ENCODE assay signal across 1 cellular context in genomic region chr19:52936151-52936957, GRCh38.
TF ChIP-seq lines count a peak whose summit lies in the region.

No MANE protein-coding gene starts in this region.

TF ChIP-seq in GM12878, 131 proteins besides CTCF, POLR2A, EP300 and RAD21:
- TF ChIP-seq BCL11A (IDR thresholded peaks at IDR 0.05; ENCODE audit: low read depth, low read length): no peak
- no peak for TF ChIP-seq ZNF217 (IDR thresholded peaks at IDR 0.05)
- TF ChIP-seq NBN (IDR thresholded peaks at IDR 0.05): peak; percentile 49; the same call in 1 of the 2 replicates
- TF ChIP-seq MTA2 (IDR thresholded peaks at IDR 0.05; ENCODE audit: low read depth): peak; percentile 40; the same call in 1 of the 2 replicates
- no peak for TF ChIP-seq CEBPZ (IDR thresholded peaks at IDR 0.05; ENCODE audit: low read depth, low read length)
- TF ChIP-seq RUNX3 (IDR thresholded peaks at IDR 0.05; ENCODE audit: low read length): peak; percentile 39; the same call in 1 of the 2 replicates
- peak; percentile 61; the same call in 1 of the 2 replicates for TF ChIP-seq JUNB (IDR thresholded peaks at IDR 0.05)
- TF ChIP-seq, protein P1, sequence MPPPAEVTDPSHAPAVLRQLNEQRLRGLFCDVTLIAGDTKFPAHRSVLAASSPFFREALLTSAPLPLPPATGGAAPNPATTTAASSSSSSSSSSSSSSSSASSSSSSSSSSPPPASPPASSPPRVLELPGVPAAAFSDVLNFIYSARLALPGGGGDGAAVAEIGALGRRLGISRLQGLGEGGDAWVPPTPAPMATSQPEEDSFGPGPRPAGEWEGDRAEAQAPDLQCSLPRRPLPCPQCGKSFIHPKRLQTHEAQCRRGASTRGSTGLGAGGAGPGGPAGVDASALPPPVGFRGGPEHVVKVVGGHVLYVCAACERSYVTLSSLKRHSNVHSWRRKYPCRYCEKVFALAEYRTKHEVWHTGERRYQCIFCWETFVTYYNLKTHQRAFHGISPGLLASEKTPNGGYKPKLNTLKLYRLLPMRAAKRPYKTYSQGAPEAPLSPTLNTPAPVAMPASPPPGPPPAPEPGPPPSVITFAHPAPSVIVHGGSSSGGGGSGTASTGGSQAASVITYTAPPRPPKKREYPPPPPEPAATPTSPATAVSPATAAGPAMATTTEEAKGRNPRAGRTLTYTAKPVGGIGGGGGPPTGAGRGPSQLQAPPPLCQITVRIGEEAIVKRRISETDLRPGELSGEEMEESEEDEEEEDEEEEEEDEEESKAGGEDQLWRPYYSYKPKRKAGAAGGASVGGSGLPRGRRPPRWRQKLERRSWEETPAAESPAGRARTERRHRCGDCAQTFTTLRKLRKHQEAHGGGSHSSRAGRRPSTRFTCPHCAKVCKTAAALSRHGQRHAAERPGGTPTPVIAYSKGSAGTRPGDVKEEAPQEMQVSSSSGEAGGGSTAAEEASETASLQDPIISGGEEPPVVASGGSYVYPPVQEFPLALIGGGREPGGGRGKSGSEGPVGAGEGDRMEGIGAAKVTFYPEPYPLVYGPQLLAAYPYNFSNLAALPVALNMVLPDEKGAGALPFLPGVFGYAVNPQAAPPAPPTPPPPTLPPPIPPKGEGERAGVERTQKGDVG (CRISPR knock-in tag; IDR thresholded peaks at IDR 0.05): no peak
- peak; percentile 67 for TF ChIP-seq SPI1 (IDR thresholded peaks at IDR 0.05; ENCODE audit: borderline replicate concordance, insufficient read depth, low read depth, low read length)
- peak; percentile 56 for TF ChIP-seq SKIL (IDR thresholded peaks at IDR 0.05; ENCODE audit: low read depth, poor library complexity, severe bottlenecking)
- TF ChIP-seq IKZF2 (IDR thresholded peaks at IDR 0.05): peak; percentile 66 to 74; a peak in 2 of 4 replicates
- no peak for TF ChIP-seq RBBP5 (conservative IDR thresholded peaks at IDR 0.05)
- no peak for TF ChIP-seq MEF2A (IDR thresholded peaks at IDR 0.05; ENCODE audit: insufficient read depth, low read depth, low read length)
- peak; percentile 31; the same call in 1 of the 2 replicates for TF ChIP-seq JUND (IDR thresholded peaks at IDR 0.05; ENCODE audit: low read depth, low read length)
- peak; percentile 76 for TF ChIP-seq IKZF1 (conservative IDR thresholded peaks at IDR 0.05)
- TF ChIP-seq EED (IDR thresholded peaks at IDR 0.05; ENCODE audit: low read depth): peak; percentile 59; the same call in 1 of the 2 replicates
- TF ChIP-seq, protein P2, sequence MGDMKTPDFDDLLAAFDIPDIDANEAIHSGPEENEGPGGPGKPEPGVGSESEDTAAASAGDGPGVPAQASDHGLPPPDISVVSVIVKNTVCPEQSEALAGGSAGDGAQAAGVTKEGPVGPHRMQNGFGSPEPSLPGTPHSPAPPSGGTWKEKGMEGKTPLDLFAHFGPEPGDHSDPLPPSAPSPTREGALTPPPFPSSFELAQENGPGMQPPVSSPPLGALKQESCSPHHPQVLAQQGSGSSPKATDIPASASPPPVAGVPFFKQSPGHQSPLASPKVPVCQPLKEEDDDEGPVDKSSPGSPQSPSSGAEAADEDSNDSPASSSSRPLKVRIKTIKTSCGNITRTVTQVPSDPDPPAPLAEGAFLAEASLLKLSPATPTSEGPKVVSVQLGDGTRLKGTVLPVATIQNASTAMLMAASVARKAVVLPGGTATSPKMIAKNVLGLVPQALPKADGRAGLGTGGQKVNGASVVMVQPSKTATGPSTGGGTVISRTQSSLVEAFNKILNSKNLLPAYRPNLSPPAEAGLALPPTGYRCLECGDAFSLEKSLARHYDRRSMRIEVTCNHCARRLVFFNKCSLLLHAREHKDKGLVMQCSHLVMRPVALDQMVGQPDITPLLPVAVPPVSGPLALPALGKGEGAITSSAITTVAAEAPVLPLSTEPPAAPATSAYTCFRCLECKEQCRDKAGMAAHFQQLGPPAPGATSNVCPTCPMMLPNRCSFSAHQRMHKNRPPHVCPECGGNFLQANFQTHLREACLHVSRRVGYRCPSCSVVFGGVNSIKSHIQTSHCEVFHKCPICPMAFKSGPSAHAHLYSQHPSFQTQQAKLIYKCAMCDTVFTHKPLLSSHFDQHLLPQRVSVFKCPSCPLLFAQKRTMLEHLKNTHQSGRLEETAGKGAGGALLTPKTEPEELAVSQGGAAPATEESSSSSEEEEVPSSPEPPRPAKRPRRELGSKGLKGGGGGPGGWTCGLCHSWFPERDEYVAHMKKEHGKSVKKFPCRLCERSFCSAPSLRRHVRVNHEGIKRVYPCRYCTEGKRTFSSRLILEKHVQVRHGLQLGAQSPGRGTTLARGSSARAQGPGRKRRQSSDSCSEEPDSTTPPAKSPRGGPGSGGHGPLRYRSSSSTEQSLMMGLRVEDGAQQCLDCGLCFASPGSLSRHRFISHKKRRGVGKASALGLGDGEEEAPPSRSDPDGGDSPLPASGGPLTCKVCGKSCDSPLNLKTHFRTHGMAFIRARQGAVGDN (IDR thresholded peaks at IDR 0.05): peak; percentile 75
- TF ChIP-seq CREM (IDR thresholded peaks at IDR 0.05; ENCODE audit: low read depth): peak; percentile 51; the same call in 1 of the 2 replicates
- 0 out of 2 replicates have a peak, but pooled peaks have one; percentile 45 for TF ChIP-seq GATAD2B (conservative IDR thresholded peaks at IDR 0.05; ENCODE audit: low read depth)
- TF ChIP-seq FOXM1 (IDR thresholded peaks at IDR 0.05; ENCODE audit: low read depth, low read length): 0 out of 2 replicates have a peak, but pooled peaks have one; percentile 47
- no peak for TF ChIP-seq HSF1 (IDR thresholded peaks at IDR 0.05; ENCODE audit: low read depth, low read length)
- TF ChIP-seq IRF4 (IDR thresholded peaks at IDR 0.05; ENCODE audit: low read depth, low read length): 0 out of 2 replicates have a peak, but pooled peaks have one; percentile 59
- TF ChIP-seq WRNIP1 (IDR thresholded peaks at IDR 0.05; ENCODE audit: borderline replicate concordance, low read depth, low read length): no peak
- TF ChIP-seq, protein P3, sequence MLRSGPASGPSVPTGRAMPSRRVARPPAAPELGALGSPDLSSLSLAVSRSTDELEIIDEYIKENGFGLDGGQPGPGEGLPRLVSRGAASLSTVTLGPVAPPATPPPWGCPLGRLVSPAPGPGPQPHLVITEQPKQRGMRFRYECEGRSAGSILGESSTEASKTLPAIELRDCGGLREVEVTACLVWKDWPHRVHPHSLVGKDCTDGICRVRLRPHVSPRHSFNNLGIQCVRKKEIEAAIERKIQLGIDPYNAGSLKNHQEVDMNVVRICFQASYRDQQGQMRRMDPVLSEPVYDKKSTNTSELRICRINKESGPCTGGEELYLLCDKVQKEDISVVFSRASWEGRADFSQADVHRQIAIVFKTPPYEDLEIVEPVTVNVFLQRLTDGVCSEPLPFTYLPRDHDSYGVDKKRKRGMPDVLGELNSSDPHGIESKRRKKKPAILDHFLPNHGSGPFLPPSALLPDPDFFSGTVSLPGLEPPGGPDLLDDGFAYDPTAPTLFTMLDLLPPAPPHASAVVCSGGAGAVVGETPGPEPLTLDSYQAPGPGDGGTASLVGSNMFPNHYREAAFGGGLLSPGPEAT (IDR thresholded peaks at IDR 0.05; ENCODE audit: low read depth): peak; percentile 51; the same call in 1 of the 2 replicates
- TF ChIP-seq NR2C2 (IDR thresholded peaks at IDR 0.05; ENCODE audit: borderline replicate concordance, control insufficient read depth, insufficient read length, low read depth): no peak
- no peak for TF ChIP-seq SIX5 (IDR thresholded peaks at IDR 0.05; ENCODE audit: low read depth, low read length, severe bottlenecking)
- no peak for TF ChIP-seq RAD51 (IDR thresholded peaks at IDR 0.05)
- peak; percentile 47; the same call in 1 of the 2 replicates for TF ChIP-seq NFIC (IDR thresholded peaks at IDR 0.05; ENCODE audit: low read depth, low read length)
- TF ChIP-seq MEF2B (IDR thresholded peaks at IDR 0.05; ENCODE audit: partially characterized antibody, poor library complexity, severe bottlenecking): peak; percentile 65
- TF ChIP-seq, protein P4, sequence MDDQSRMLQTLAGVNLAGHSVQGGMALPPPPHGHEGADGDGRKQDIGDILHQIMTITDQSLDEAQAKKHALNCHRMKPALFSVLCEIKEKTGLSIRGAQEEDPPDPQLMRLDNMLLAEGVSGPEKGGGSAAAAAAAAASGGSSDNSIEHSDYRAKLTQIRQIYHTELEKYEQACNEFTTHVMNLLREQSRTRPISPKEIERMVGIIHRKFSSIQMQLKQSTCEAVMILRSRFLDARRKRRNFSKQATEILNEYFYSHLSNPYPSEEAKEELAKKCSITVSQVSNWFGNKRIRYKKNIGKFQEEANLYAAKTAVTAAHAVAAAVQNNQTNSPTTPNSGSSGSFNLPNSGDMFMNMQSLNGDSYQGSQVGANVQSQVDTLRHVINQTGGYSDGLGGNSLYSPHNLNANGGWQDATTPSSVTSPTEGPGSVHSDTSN (IDR thresholded peaks at IDR 0.05; ENCODE audit: insufficient replicate concordance, low read depth, low read length): no peak
- TF ChIP-seq ATF7 (IDR thresholded peaks at IDR 0.05; ENCODE audit: low read depth): 0 out of 2 replicates have a peak, but pooled peaks have one; percentile 27
- 0 out of 2 replicates have a peak, but pooled peaks have one; percentile 20 for TF ChIP-seq SMARCA5 (IDR thresholded peaks at IDR 0.05)
- TF ChIP-seq ASH2L (IDR thresholded peaks at IDR 0.05; ENCODE audit: borderline replicate concordance, low read depth): no peak
- peak in 1 of 2 experiments; percentile 63; a peak in 1 of 4 replicates for TF ChIP-seq BHLHE40 (IDR thresholded peaks at IDR 0.05; ENCODE audit: borderline replicate concordance in 1 of 2, low read depth in 2 of 2, low read length in 1 of 2)
- no peak for TF ChIP-seq IRF5 (IDR thresholded peaks at IDR 0.05; ENCODE audit: borderline replicate concordance)
- peak; percentile 25; the same call in 1 of the 2 replicates for TF ChIP-seq DPF2 (IDR thresholded peaks at IDR 0.05)
- TF ChIP-seq TCF12 (IDR thresholded peaks at IDR 0.05; ENCODE audit: low read depth, low read length): peak; percentile 55
